In genomic region chr20:47330933-47331708, GRCh38 we compare ENCODE assay signal across 9 cellular contexts. TPM values are rescaled to one million over a fixed set of nuclear protein-coding genes. Genes with fewer than 3 reads are reported as not detected.
A peak's percentile ranks its signal among the peaks of the same experiment; 100 is the strongest.
DNase-seq lines count a peak whose midpoint lies in the region; ATAC-seq, FAIRE-seq and TF ChIP-seq lines count a peak whose summit lies in the region.
"Had no signal": no experiment of that assay in that cellular context is flagged by ENCODE, and none has a peak within 500 bp of the region (broad histone marks: within the 10 kb centered on the region; RNA-seq: fewer than 3 reads in every experiment).

No MANE protein-coding gene starts in this region.

- no peak for TF ChIP-seq RAD21 in K562 (CRISPR knock-in tag; conservative IDR thresholded peaks at IDR 0.05 in 1 of 2, IDR thresholded peaks at IDR 0.05 in 1 of 2)

- TF ChIP-seq POLR2A in K562 (conservative IDR thresholded peaks at IDR 0.05): 0 out of 2 replicates have a peak, but pooled peaks have one; percentile 50

- in situ Hi-C loops in K562 (cut with MboI) (no loop called here), G401 (cut with HindIII; ENCODE audit: low sequenced_read_pairs) (no loop called here)

- POLR2A ChIA-PET in K562 (lab: Yijun Ruan, JAX): interaction anchor here (0.7 to 7.5 kb wide), 14 partner anchors 9 to 290 kb away, joined by 3 to 70 read pairs (median 6); partner anchors contain the start of gene NCOA3

- no peak for DNase-seq in right atrium auricular region (ENCODE audit: low spot score)
- DNase-seq in left ventricle myocardium superior: no peak
- DNase-seq in K562 (ENCODE audit: extremely low read depth in 1 of 4, low spot score in 3 of 4): peak; percentile 72 to 94 (median 84)
- no peak for DNase-seq in memory B cell (ENCODE audit: low spot score in 2 of 2)
- DNase-seq in aorta: peak in 1 of 2 donors; percentile 53
- DNase-seq in NCI-H2196 treated with DMSO at 0.1 percent for 48 hours (lab: John Stamatoyannopoulos, UW; ENCODE audit: unreplicated experiment): no peak
- DNase-seq in SHP77 (lab: John Stamatoyannopoulos, UW): no peak
- DNase-seq in G401 (ENCODE audit: low spot score): no peak

- BruUV-seq in K562 (replicated peaks; lab: Mats Ljungman, UMichigan): no TSS peak

- peak overlapping the region; percentile 22 to 58; a peak in 3 of 4 replicates for H3K9ac ChIP-seq in K562 (ENCODE audit: insufficient read depth in 1 of 2, low read depth in 2 of 2, low read length in 2 of 2)

- peak; percentile 98 for FAIRE-seq in K562 (lab: Jason Lieb, UNC)
- FAIRE-seq: islet of Langerhans had no signal

- peak overlapping the region; percentile 56 for H3K27ac Mint-ChIP-seq in memory B cell

- H4K20me1 ChIP-seq in K562 (replicated peaks; ENCODE audit: control insufficient read depth, insufficient read depth, low read length): peaks cover 65% of the 10 kb centered on the region

- H3K27ac ChIP-seq in right atrium auricular region (peak overlapping the region; percentile 81 to 82), K562 (ENCODE audit: extremely low read depth, low read depth, low read length) (peak overlapping the region; percentile 84), aorta (ENCODE audit: low read depth in 1 of 2, low read length in 2 of 2) (peak overlapping the region; percentile 36 to 98)

- no peaks in the 10 kb centered on the region for H3K9me3 Mint-ChIP-seq in memory B cell

- H3K9me3 ChIP-seq in right atrium auricular region (no peaks in the 10 kb centered on the region), K562 (replicated peaks; ENCODE audit: control insufficient read depth, insufficient read depth, low read depth, low read length) (no peaks in the 10 kb centered on the region), aorta (ENCODE audit: control insufficient read depth, low read length) (no peaks in the 10 kb centered on the region)

- no peak for ATAC-seq in left ventricle myocardium superior
- ATAC-seq in K562: peak; percentile 86
- no peak for ATAC-seq in memory B cell (ENCODE audit: low read depth)
- ATAC-seq in aorta (ENCODE audit: low FRiP score): peak; percentile 63

- CTCF ChIA-PET in K562 (lab: Yijun Ruan, JAX; ENCODE audit: low intra/inter-chr PET ratio): no interaction called here

- H3K4me1 ChIP-seq in right atrium auricular region (peaks cover 0 to 96% of the 10 kb centered on the region in 2 donors), K562 (replicated peaks in 1 of 2; ENCODE audit: control insufficient read depth in 2 of 2, insufficient read depth in 2 of 2, low read length in 2 of 2) (peaks cover 60 to 76% of the 10 kb centered on the region in 2 experiments), aorta (ENCODE audit: control insufficient read depth in 1 of 2, insufficient read depth in 2 of 2, low read length in 2 of 2) (peaks cover 4 to 8% of the 10 kb centered on the region in 2 donors)

- H3K36me3 ChIP-seq in right atrium auricular region (no peaks in the 10 kb centered on the region), K562 (ENCODE audit: control insufficient read depth, insufficient read depth, low read length) (peaks cover 86% of the 10 kb centered on the region), aorta (ENCODE audit: control insufficient read depth in 1 of 2, insufficient read depth in 2 of 2, low read length in 1 of 2) (no peaks in the 10 kb centered on the region)

- H3K4me3 ChIP-seq in right atrium auricular region (no peak overlapping the region), K562 (no peak overlapping the region; the same call in 1 of the 2 replicates), aorta (ENCODE audit: low read length in 2 of 2) (no peak overlapping the region)

- H2AFZ ChIP-seq in K562 (ENCODE audit: low read depth, low read length): no peak overlapping the region

- intact Hi-C loops in left ventricle myocardium superior (cut with micrococcal nuclease): no loop called here
- intact Hi-C loops in K562 (cut with micrococcal nuclease): loop anchor here (2.0 kb wide), 1 partner anchor 30 kb away; no protein-coding TSS in a partner anchor
- intact Hi-C loops in aorta (cut with DNase I): no loop called here

- H3K79me2 ChIP-seq in K562 (ENCODE audit: control insufficient read depth, insufficient read depth, low read length): peaks cover 100% of the 10 kb centered on the region

- H3K27me3 Mint-ChIP-seq in memory B cell: no peaks in the 10 kb centered on the region

- TF ChIP-seq CTCF in right atrium auricular region (IDR thresholded peaks at IDR 0.05) (no peak), K562 (IDR thresholded peaks at IDR 0.05 in 2 of 3, conservative IDR thresholded peaks at IDR 0.05 in 1 of 3; ENCODE audit: insufficient read depth in 2 of 3, low read depth in 1 of 3, low read length in 3 of 3) (no peak)

- peaks cover 16% of the 10 kb centered on the region for H3K9me1 ChIP-seq in K562 (ENCODE audit: control insufficient read depth, insufficient read depth, low read length)

- H3K36me3 Mint-ChIP-seq in memory B cell: peaks cover 26% of the 10 kb centered on the region

- WGBS in K562 (ENCODE audit: insufficient coverage, low coverage, missing lambda C conversion rate): 2% methylated on average over 10 of the region's 10 CpGs
- 64 to 67% methylated on average over 10 of the region's 10 CpGs for WGBS in aorta, 2 donors

- TF ChIP-seq EP300 in K562 (IDR thresholded peaks at IDR 0.05; ENCODE audit: low read length): peak; percentile 92

- H3K4me1 Mint-ChIP-seq in memory B cell: peaks cover 37% of the 10 kb centered on the region

- H3K27me3 ChIP-seq in right atrium auricular region (no peaks in the 10 kb centered on the region), K562 (ENCODE audit: control insufficient read depth in 2 of 2, insufficient read depth in 2 of 2, low read length in 2 of 2) (no peaks in the 10 kb centered on the region), aorta (ENCODE audit: control insufficient read depth in 1 of 2, insufficient read depth in 2 of 2, low read length in 1 of 2) (no peaks in the 10 kb centered on the region)

- peak overlapping the region; percentile 78 for H3K4me2 ChIP-seq in K562 (ENCODE audit: insufficient read depth, low read length)

- H3K4me3 Mint-ChIP-seq in memory B cell: no peak overlapping the region

TF ChIP-seq in K562, 482 proteins besides CTCF, POLR2A, EP300 and RAD21 (continues in another document):
- TF ChIP-seq ZNF324 (CRISPR knock-in tag; IDR thresholded peaks at IDR 0.05): no peak
- TF ChIP-seq CREB3 (tag; conservative IDR thresholded peaks at IDR 0.05; ENCODE audit: low read depth): 0 out of 2 replicates have a peak, but pooled peaks have one; percentile 48
- no peak for TF ChIP-seq ZBTB34 (CRISPR knock-in tag; IDR thresholded peaks at IDR 0.05)
- no peak for TF ChIP-seq BRF1 (IDR thresholded peaks at IDR 0.05; ENCODE audit: borderline replicate concordance, extremely low read depth, insufficient read length)
- peak; percentile 68 for TF ChIP-seq JUNB (CRISPR knock-in tag; conservative IDR thresholded peaks at IDR 0.05)
- TF ChIP-seq TBL1XR1 (IDR thresholded peaks at IDR 0.05; ENCODE audit: low read length in 2 of 2): peak in 1 of 2 experiments; percentile 89; a peak in 2 of 4 replicates
- TF ChIP-seq SRF (CRISPR knock-in tag; IDR thresholded peaks at IDR 0.05): peak in 1 of 2 experiments; percentile 74; a peak in 1 of 4 replicates
- peak; percentile 88 for TF ChIP-seq EHMT2 (IDR thresholded peaks at IDR 0.05)
- TF ChIP-seq ZFX (CRISPR knock-in tag; IDR thresholded peaks at IDR 0.05): peak; percentile 46; the same call in 1 of the 2 replicates
- TF ChIP-seq MXI1 (IDR thresholded peaks at IDR 0.05; ENCODE audit: low read depth, low read length): peak; percentile 40; the same call in 1 of the 2 replicates
- peak; percentile 80 for TF ChIP-seq NR2C1 (IDR thresholded peaks at IDR 0.05)
- TF ChIP-seq NR2C1 (tag; IDR thresholded peaks at IDR 0.05): peak; percentile 92

RNA-seq across cellular contexts. Expression of gene ZMYND8, which starts 25.4 kb away (rescaled TPM):
- total RNA-seq in right atrium auricular region (10 to 100 TPM; 22.0 to 35.3 TPM), left ventricle myocardium superior (40.1 TPM), K562 (2014; rRNA removed) (51.8 and 62.6 TPM in 2 replicates), K562 (2014; rRNA removed; fragmentation: Illumina TruSeq; extraction: Trizol) (71.9 and 79.2 TPM in 2 replicates), K562 (2015; rRNA removed; fragmentation: Illumina TruSeq; extraction: Trizol) (65.3 and 67.3 TPM in 2 replicates), K562 (2021) (129 and 148 TPM in 2 replicates), aorta (10 to 100 TPM; 19.1 to 27.4 TPM)
- total RNA-seq in K562 (2011; cell fraction: chromatin; rRNA removed; ENCODE audit: low replicate concordance): 399 and 515 TPM in 2 replicates
- 184 and 194 TPM in 2 replicates for total RNA-seq in K562 (2011; cell fraction: nucleolus; rRNA removed)
- total RNA-seq in K562 (2011; cell fraction: nucleoplasm; rRNA removed): 232 and 241 TPM in 2 replicates
- polyA plus RNA-seq in K562 (2011; rRNA removed) (80.8 and 95.0 TPM in 2 replicates), K562 (2014; fragmentation: Illumina TruSeq; extraction: Trizol) (97.2 and 121 TPM in 2 replicates), K562 (2014; fragmentation: Nextera tagmentation; extraction: Ambion mirVana) (10 to 100 TPM; 31.8 to 58.0 TPM), K562 (2014; rRNA removed) (63.9 and 79.5 TPM in 2 replicates), aorta (1 to 10 TPM; 4.5 to 9.1 TPM)
- polyA plus RNA-seq in K562 (2011; cell fraction: cytosol; rRNA removed): 42.9 and 46.7 TPM in 2 replicates
- 147 and 184 TPM in 2 replicates for polyA plus RNA-seq in K562 (2011; cell fraction: nucleus; rRNA removed)
- polyA plus RNA-seq in K562 (2012): 48.4 and 62.9 TPM in 2 replicates
- polyA minus RNA-seq in K562 (2011; rRNA and poly(A)+ RNA removed): 140 and 160 TPM in 2 replicates
- polyA minus RNA-seq in K562 (2011; cell fraction: cytosol; rRNA and poly(A)+ RNA removed): 71.6 and 73.2 TPM in 2 replicates
- 125 and 198 TPM in 2 replicates for polyA minus RNA-seq in K562 (2011; cell fraction: nucleus; rRNA and poly(A)+ RNA removed)
- 21.5 and 24.7 TPM in 2 replicates for total RNA-seq in G401 (2014; rRNA removed; shearing (Covaris generic))

Comparison
In these comparisons a context has a peak if more than half of its experiments do, and no peak if none do; other contexts are left out.
1. DNase-seq: peak in K562 (4 of 4); none in right atrium auricular region (single experiment), left ventricle myocardium superior (single experiment), memory B cell (0 of 2), NCI-H2196 treated with DMSO at 0.1 percent for 48 hours (single experiment), SHP77 (0 of 2) and G401 (single experiment).
2. ATAC-seq: peak in K562 (single experiment) and aorta (single experiment); none in left ventricle myocardium superior (single experiment) and memory B cell (single experiment).
3. Peak in every context shown above with its lines, with median percentiles within 50 percentile points of each other: H3K27ac ChIP-seq.